In the genomic region with DNA sequence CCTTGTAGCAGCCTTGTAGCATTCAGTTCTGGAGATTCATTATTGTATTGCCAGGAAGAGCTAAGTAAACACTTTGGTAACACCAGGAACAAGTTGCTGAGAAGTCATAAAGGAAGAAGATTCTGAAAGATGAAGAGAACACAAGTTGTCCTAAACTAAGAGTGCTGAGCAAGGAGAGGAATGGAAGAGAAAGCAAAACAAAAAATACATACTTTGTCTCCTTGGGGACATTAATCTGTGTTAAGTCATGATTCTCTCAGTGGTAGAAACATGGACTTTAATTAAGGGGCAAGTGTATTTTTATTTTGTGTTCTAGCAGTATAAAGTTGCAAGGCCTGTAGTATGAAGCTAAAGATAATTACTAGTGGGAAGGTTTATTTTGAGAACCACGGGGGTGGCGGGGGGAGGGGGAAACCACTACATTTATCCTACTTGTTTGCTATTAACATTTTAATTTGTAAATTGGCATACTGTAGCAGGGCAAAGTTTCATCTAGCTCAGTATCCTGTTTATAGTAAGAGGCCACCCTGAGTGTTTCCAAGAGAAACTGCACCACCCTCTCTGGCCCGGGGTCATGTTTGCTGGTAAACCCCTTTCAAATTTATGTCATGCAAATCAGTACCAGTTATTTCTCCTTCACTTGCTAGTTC, we compare ENCODE assay signal across 1 cellular context.
TF ChIP-seq lines count a peak whose summit lies in the region.

No MANE protein-coding gene starts in this region.

TF ChIP-seq in endothelial cell of umbilical vein, 7 proteins besides CTCF, POLR2A, EP300 and RAD21 (continued from another document):
- TF ChIP-seq GATA2 (IDR thresholded peaks at IDR 0.05; ENCODE audit: insufficient read depth, insufficient read length, low read depth, low read length) (no peak), EZH2 (IDR thresholded peaks at IDR 0.05; ENCODE audit: borderline replicate concordance, low read depth, low read length, severe bottlenecking) (no peak), JUN (IDR thresholded peaks at IDR 0.05; ENCODE audit: borderline replicate concordance, insufficient read depth, insufficient read length, low read depth) (no peak), FOS (IDR thresholded peaks at IDR 0.05; ENCODE audit: borderline replicate concordance, insufficient read depth, low read length) (no peak)
